9 cellular contexts compared by ENCODE assay signal in the genomic region with DNA sequence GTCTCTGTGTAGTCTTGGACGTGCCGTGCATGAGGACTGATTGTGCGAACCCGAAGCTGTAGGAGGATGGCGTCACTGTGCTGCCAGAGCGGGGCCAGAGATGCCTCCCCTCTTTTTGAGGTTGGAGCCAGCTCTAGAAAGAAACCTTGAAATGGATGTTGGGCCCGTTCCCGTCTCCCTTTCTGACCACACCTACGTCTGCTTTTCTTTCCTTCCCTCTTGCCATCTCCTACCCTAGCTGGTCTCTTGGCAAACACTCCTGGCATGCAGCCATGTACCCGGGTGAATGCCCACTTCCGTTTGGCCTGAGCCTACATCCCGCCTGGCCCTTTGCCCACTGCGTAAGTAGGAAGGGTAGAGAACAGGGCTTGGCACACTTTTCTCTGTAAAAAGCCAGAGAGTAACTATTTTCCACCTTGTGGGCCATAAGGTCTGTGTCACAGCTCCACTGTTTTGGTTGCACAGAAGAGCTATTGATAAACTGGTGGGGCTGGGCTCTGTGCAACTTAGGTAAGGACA. TPM values are rescaled to one million over a fixed set of nuclear protein-coding genes. Genes with fewer than 3 reads are reported as not detected.
DNase-seq lines count a peak whose midpoint lies in the region; ATAC-seq and TF ChIP-seq lines count a peak whose summit lies in the region.
"Had no signal": no experiment of that assay in that cellular context is flagged by ENCODE, and none has a peak within 500 bp of the region (broad histone marks: within the 10 kb centered on the region; RNA-seq: fewer than 3 reads in every experiment).

No MANE protein-coding gene starts in this region.

- no peaks in the 10 kb centered on the region for H3K9me3 ChIP-seq in A673 (ENCODE audit: low read depth, low read length, poor library complexity, severe bottlenecking)

- no peak overlapping the region for H3K4me3 Mint-ChIP-seq in activated CD4-positive, alpha-beta memory T cell treated with anti-CD3 and anti-CD28 coated beads for 36 hours
- no peak overlapping the region for H3K4me3 Mint-ChIP-seq in activated naive CD4-positive, alpha-beta T cell treated with anti-CD3 and anti-CD28 coated beads, Interleukin-2, amount 10 ng/mL, durations not matched to agents 7 days and 5 days

- H3K4me3 ChIP-seq in A673 (ENCODE audit: low read depth, low read length, poor library complexity, severe bottlenecking) = no peak overlapping the region
- H3K4me3 ChIP-seq: SK-N-MC had no signal

- H3K36me3 Mint-ChIP-seq in activated CD4-positive, alpha-beta memory T cell treated with anti-CD3 and anti-CD28 coated beads for 36 hours = no peaks in the 10 kb centered on the region
- H3K36me3 Mint-ChIP-seq in activated naive CD4-positive, alpha-beta T cell treated with anti-CD3 and anti-CD28 coated beads, Interleukin-2, amount 10 ng/mL, durations not matched to agents 7 days and 5 days = no peaks in the 10 kb centered on the region

- H3K4me1 Mint-ChIP-seq in activated CD4-positive, alpha-beta memory T cell treated with anti-CD3 and anti-CD28 coated beads for 36 hours (ENCODE audit: low read depth) = no peaks in the 10 kb centered on the region
- no peaks in the 10 kb centered on the region for H3K4me1 Mint-ChIP-seq in activated naive CD4-positive, alpha-beta T cell treated with anti-CD3 and anti-CD28 coated beads, Interleukin-2, amount 10 ng/mL, durations not matched to agents 7 days and 5 days

- H3K4me1 ChIP-seq in A673 (ENCODE audit: insufficient read depth, low read length, poor library complexity, severe bottlenecking) = no peaks in the 10 kb centered on the region

- H3K27ac Mint-ChIP-seq in activated CD4-positive, alpha-beta memory T cell treated with anti-CD3 and anti-CD28 coated beads for 36 hours = no peak overlapping the region
- no peak overlapping the region for H3K27ac Mint-ChIP-seq in activated naive CD4-positive, alpha-beta T cell treated with anti-CD3 and anti-CD28 coated beads, Interleukin-2, amount 10 ng/mL, durations not matched to agents 7 days and 5 days

- no peak for TF ChIP-seq CTCF in A673 (conservative IDR thresholded peaks at IDR 0.05; ENCODE audit: low read depth, low read length)

- DNase-seq in A673 (ENCODE audit: low spot score) = peak; percentile 45
- DNase-seq in NCI-H446 treated with DMSO at 0.1 percent for 48 hours (lab: John Stamatoyannopoulos, UW) = peak; percentile 98
- DNase-seq in epithelial cell of prostate (ENCODE audit: low read depth, low spot score) = no peak
- peak; percentile 64 for DNase-seq in myocyte (ENCODE audit: low read depth)
- DNase-seq in AG20443 (ENCODE audit: low spot score) = no peak
- DNase-seq in activated CD4-positive, alpha-beta memory T cell treated with anti-CD3 and anti-CD28 coated beads for 36 hours = no peak
- no peak for DNase-seq in activated naive CD4-positive, alpha-beta T cell treated with anti-CD3 and anti-CD28 coated beads, Interleukin-2, amount 10 ng/mL, durations not matched to agents 7 days and 5 days

- no peaks in the 10 kb centered on the region for H3K9me3 Mint-ChIP-seq in activated CD4-positive, alpha-beta memory T cell treated with anti-CD3 and anti-CD28 coated beads for 36 hours
- H3K9me3 Mint-ChIP-seq in activated naive CD4-positive, alpha-beta T cell treated with anti-CD3 and anti-CD28 coated beads, Interleukin-2, amount 10 ng/mL, durations not matched to agents 7 days and 5 days = no peaks in the 10 kb centered on the region

- H3K27me3 ChIP-seq in A673 (replicated peaks; ENCODE audit: insufficient read depth, low read depth, low read length, poor library complexity) = no peaks in the 10 kb centered on the region

- H3K27me3 Mint-ChIP-seq in activated CD4-positive, alpha-beta memory T cell treated with anti-CD3 and anti-CD28 coated beads for 36 hours = peaks cover 4% of the 10 kb centered on the region
- H3K27me3 Mint-ChIP-seq in activated naive CD4-positive, alpha-beta T cell treated with anti-CD3 and anti-CD28 coated beads, Interleukin-2, amount 10 ng/mL, durations not matched to agents 7 days and 5 days = peaks cover 14% of the 10 kb centered on the region

- POLR2A ChIA-PET in A673 (lab: Charles Lee; ENCODE audit: low non-redundant PET) = no interaction called here
- POLR2A ChIA-PET in activated CD4-positive, alpha-beta memory T cell treated with anti-CD3 and anti-CD28 coated beads for 36 hours (lab: Charles Lee) = no interaction called here

- BruUV-seq in A673 (replicated peaks; lab: Mats Ljungman, UMichigan) = no TSS peak

- H3K27ac ChIP-seq in A673 (ENCODE audit: low read depth, low read length, poor library complexity, severe bottlenecking) (no peak overlapping the region), epithelial cell of prostate (peak overlapping the region; percentile 39)
- H3K27ac ChIP-seq: SK-N-MC had no signal

- CTCF ChIA-PET in A673 (lab: Charles Lee) = no interaction called here
- CTCF ChIA-PET in activated CD4-positive, alpha-beta memory T cell treated with anti-CD3 and anti-CD28 coated beads for 36 hours (lab: Charles Lee) = no interaction called here
- CTCF ChIA-PET in activated naive CD4-positive, alpha-beta T cell treated with anti-CD3 and anti-CD28 coated beads, Interleukin-2, amount 10 ng/mL, durations not matched to agents 7 days and 5 days (lab: Charles Lee) = no interaction called here

- intact Hi-C loops in A673 (cut with micrococcal nuclease; ENCODE audit: unreplicated experiment) = no loop called here
- intact Hi-C loops in activated CD4-positive, alpha-beta memory T cell treated with anti-CD3 and anti-CD28 coated beads for 36 hours (cut with micrococcal nuclease) = no loop called here

- no peaks in the 10 kb centered on the region for H3K36me3 ChIP-seq in A673 (ENCODE audit: insufficient read depth, low read length, poor library complexity, severe bottlenecking)

- no peak for ATAC-seq in HG02970 (IDR thresholded peaks at IDR 0.05; ENCODE audit: low FRiP score, unreplicated experiment)

RNA-seq across cellular contexts. Expression of gene SH3BP4, which starts 37.4 kb away (rescaled TPM):
- total RNA-seq in A673 (2021) = 19.5 and 19.9 TPM in 2 replicates
- 20.0 and 27.4 TPM in 2 replicates for total RNA-seq in myocyte
- 41.6 TPM for polyA plus RNA-seq in myocyte (2012)
- total RNA-seq in activated CD4-positive, alpha-beta memory T cell treated with anti-CD3 and anti-CD28 coated beads for 36 hours = under 1 TPM; 0.10 to 0.46 TPM

Comparison
In these comparisons a context has a peak if more than half of its experiments do, and no peak if none do; other contexts are left out.
1. DNase-seq: peak in A673 (single experiment), NCI-H446 treated with DMSO at 0.1 percent for 48 hours (single experiment) and myocyte (single experiment); none in epithelial cell of prostate (single experiment), AG20443 (single experiment), activated CD4-positive, alpha-beta memory T cell treated with anti-CD3 and anti-CD28 coated beads for 36 hours (single experiment) and activated naive CD4-positive, alpha-beta T cell treated with anti-CD3 and anti-CD28 coated beads, Interleukin-2, amount 10 ng/mL, durations not matched to agents 7 days and 5 days (single experiment).
2. RNA of gene SH3BP4, which starts 37.4 kb away (total RNA-seq): 20.0 to 27.4 TPM in myocyte and 19.5 to 19.9 TPM in A673; 0.10 to 0.46 TPM in activated CD4-positive, alpha-beta memory T cell treated with anti-CD3 and anti-CD28 coated beads for 36 hours; every median in the first group is over 10 times any median in the second.